In the genomic region with DNA sequence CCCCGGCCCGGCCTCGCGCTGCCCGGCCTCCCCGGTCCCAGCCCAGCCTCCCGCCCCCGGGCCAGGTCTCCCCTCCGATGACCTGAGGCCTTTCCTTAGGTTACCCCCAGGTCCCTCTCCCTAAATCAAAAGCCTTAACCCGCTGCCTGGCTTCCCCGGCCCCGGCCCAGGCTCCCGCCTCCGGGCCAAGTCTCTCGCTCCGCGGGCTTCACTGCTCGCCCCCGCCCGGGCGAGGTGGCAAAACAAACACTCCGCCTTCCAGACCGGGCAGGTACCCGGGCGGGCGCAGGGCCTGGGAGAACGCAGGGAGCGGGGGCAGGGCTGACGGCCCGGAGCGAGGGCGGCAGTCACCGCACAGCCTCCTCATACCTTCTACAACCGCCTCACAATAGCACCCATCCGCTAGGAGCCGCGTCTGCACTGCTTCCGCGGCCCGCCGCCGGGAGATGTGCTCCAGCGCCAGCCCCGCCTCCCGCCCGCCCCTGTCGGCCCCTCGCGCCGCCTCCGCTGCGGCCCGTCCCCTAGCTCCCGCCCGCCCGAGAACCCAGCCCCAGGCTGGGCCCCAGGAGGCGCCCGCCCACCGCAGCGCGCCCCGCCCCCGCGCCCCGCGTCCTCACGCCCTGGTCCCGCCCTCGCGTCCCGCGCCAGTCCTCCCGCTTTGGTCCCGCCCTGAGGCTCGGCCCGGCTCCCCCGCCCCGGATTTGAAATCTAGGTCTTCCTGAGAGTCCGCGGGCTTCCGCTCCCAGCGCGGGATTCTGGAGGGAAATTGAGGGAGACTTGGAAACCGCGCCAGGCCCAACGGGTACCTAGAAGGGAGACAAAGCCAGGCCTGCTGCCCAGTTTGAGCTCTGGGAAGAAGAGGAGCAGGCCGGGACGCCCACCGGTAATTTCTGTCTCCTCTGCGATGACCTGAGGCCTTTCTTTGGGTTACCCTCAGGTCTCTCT, we compare ENCODE assay signal across 1 cellular context.
TF ChIP-seq lines count a peak whose summit lies in the region.

A gene (minus strand): TSS at position 422 of the 945 bp plus-strand sequence. CDS start 10,994 bp downstream, outside the sequence.
A gene with protein sequence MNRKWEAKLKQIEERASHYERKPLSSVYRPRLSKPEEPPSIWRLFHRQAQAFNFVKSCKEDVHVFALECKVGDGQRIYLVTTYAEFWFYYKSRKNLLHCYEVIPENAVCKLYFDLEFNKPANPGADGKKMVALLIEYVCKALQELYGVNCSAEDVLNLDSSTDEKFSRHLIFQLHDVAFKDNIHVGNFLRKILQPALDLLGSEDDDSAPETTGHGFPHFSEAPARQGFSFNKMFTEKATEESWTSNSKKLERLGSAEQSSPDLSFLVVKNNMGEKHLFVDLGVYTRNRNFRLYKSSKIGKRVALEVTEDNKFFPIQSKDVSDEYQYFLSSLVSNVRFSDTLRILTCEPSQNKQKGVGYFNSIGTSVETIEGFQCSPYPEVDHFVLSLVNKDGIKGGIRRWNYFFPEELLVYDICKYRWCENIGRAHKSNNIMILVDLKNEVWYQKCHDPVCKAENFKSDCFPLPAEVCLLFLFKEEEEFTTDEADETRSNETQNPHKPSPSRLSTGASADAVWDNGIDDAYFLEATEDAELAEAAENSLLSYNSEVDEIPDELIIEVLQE (plus strand): TSS at position 713 of the 945 bp plus-strand sequence. CDS start 7,403 bp downstream, outside the sequence.

TF ChIP-seq in HepG2, 621 proteins besides CTCF, POLR2A, EP300 and RAD21 (continued from another document and continues in another):
- TF ChIP-seq IKZF4 (CRISPR knock-in tag; IDR thresholded peaks at IDR 0.05; ENCODE audit: borderline replicate concordance, low read depth, not compliant biosample characterization) (no peak), HOXA3 (CRISPR knock-in tag; IDR thresholded peaks at IDR 0.05) (no peak; the same call in 1 of the 2 replicates), ARNTL (CRISPR knock-in tag; IDR thresholded peaks at IDR 0.05) (no peak; the same call in 1 of the 2 replicates), JUN (CRISPR knock-in tag; IDR thresholded peaks at IDR 0.05) (no peak), KMT2B (CRISPR knock-in tag; IDR thresholded peaks at IDR 0.05) (peak; percentile 18; the same call in 1 of the 2 replicates), GLI4 (CRISPR knock-in tag; IDR thresholded peaks at IDR 0.05; ENCODE audit: borderline replicate concordance) (no peak), FIP1L1 (IDR thresholded peaks at IDR 0.05; ENCODE audit: borderline replicate concordance, insufficient read depth, low read depth, low read length) (no peak), REXO4 (CRISPR knock-in tag; IDR thresholded peaks at IDR 0.05; ENCODE audit: borderline replicate concordance) (no peak), HOXA7 (CRISPR knock-in tag; IDR thresholded peaks at IDR 0.05) (no peak), SP140L (CRISPR knock-in tag; IDR thresholded peaks at IDR 0.05; ENCODE audit: borderline replicate concordance) (no peak), ZFP41 (CRISPR knock-in tag; IDR thresholded peaks at IDR 0.05; ENCODE audit: borderline replicate concordance) (no peak), ZNF251 (CRISPR knock-in tag; IDR thresholded peaks at IDR 0.05) (no peak), NR3C1 (CRISPR knock-in tag; IDR thresholded peaks at IDR 0.05) (no peak), ZBTB7A (CRISPR knock-in tag; IDR thresholded peaks at IDR 0.05) (no peak), SOX5 (CRISPR knock-in tag; IDR thresholded peaks at IDR 0.05; ENCODE audit: borderline replicate concordance) (no peak), NFIC (IDR thresholded peaks at IDR 0.05; ENCODE audit: low read length) (no peak), TRIM24 (CRISPR knock-in tag; IDR thresholded peaks at IDR 0.05) (no peak), TSC22D2 (CRISPR knock-in tag; IDR thresholded peaks at IDR 0.05; ENCODE audit: borderline replicate concordance) (no peak), SIN3A (IDR thresholded peaks at IDR 0.05; ENCODE audit: borderline replicate concordance, low read depth, low read length) (peak; percentile 77; the same call in 1 of the 2 replicates), SIX4 (CRISPR knock-in tag; IDR thresholded peaks at IDR 0.05) (no peak), ZNF547 (CRISPR knock-in tag; IDR thresholded peaks at IDR 0.05) (no peak)
- TF ChIP-seq, protein P1, sequence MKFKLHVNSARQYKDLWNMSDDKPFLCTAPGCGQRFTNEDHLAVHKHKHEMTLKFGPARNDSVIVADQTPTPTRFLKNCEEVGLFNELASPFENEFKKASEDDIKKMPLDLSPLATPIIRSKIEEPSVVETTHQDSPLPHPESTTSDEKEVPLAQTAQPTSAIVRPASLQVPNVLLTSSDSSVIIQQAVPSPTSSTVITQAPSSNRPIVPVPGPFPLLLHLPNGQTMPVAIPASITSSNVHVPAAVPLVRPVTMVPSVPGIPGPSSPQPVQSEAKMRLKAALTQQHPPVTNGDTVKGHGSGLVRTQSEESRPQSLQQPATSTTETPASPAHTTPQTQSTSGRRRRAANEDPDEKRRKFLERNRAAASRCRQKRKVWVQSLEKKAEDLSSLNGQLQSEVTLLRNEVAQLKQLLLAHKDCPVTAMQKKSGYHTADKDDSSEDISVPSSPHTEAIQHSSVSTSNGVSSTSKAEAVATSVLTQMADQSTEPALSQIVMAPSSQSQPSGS (CRISPR knock-in tag; IDR thresholded peaks at IDR 0.05) = no peak; the same call in 1 of the 2 replicates
- TF ChIP-seq, protein P2, sequence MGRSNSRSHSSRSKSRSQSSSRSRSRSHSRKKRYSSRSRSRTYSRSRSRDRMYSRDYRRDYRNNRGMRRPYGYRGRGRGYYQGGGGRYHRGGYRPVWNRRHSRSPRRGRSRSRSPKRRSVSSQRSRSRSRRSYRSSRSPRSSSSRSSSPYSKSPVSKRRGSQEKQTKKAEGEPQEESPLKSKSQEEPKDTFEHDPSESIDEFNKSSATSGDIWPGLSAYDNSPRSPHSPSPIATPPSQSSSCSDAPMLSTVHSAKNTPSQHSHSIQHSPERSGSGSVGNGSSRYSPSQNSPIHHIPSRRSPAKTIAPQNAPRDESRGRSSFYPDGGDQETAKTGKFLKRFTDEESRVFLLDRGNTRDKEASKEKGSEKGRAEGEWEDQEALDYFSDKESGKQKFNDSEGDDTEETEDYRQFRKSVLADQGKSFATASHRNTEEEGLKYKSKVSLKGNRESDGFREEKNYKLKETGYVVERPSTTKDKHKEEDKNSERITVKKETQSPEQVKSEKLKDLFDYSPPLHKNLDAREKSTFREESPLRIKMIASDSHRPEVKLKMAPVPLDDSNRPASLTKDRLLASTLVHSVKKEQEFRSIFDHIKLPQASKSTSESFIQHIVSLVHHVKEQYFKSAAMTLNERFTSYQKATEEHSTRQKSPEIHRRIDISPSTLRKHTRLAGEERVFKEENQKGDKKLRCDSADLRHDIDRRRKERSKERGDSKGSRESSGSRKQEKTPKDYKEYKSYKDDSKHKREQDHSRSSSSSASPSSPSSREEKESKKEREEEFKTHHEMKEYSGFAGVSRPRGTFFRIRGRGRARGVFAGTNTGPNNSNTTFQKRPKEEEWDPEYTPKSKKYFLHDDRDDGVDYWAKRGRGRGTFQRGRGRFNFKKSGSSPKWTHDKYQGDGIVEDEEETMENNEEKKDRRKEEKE (IDR thresholded peaks at IDR 0.05) = no peak
- TF ChIP-seq, protein P3, sequence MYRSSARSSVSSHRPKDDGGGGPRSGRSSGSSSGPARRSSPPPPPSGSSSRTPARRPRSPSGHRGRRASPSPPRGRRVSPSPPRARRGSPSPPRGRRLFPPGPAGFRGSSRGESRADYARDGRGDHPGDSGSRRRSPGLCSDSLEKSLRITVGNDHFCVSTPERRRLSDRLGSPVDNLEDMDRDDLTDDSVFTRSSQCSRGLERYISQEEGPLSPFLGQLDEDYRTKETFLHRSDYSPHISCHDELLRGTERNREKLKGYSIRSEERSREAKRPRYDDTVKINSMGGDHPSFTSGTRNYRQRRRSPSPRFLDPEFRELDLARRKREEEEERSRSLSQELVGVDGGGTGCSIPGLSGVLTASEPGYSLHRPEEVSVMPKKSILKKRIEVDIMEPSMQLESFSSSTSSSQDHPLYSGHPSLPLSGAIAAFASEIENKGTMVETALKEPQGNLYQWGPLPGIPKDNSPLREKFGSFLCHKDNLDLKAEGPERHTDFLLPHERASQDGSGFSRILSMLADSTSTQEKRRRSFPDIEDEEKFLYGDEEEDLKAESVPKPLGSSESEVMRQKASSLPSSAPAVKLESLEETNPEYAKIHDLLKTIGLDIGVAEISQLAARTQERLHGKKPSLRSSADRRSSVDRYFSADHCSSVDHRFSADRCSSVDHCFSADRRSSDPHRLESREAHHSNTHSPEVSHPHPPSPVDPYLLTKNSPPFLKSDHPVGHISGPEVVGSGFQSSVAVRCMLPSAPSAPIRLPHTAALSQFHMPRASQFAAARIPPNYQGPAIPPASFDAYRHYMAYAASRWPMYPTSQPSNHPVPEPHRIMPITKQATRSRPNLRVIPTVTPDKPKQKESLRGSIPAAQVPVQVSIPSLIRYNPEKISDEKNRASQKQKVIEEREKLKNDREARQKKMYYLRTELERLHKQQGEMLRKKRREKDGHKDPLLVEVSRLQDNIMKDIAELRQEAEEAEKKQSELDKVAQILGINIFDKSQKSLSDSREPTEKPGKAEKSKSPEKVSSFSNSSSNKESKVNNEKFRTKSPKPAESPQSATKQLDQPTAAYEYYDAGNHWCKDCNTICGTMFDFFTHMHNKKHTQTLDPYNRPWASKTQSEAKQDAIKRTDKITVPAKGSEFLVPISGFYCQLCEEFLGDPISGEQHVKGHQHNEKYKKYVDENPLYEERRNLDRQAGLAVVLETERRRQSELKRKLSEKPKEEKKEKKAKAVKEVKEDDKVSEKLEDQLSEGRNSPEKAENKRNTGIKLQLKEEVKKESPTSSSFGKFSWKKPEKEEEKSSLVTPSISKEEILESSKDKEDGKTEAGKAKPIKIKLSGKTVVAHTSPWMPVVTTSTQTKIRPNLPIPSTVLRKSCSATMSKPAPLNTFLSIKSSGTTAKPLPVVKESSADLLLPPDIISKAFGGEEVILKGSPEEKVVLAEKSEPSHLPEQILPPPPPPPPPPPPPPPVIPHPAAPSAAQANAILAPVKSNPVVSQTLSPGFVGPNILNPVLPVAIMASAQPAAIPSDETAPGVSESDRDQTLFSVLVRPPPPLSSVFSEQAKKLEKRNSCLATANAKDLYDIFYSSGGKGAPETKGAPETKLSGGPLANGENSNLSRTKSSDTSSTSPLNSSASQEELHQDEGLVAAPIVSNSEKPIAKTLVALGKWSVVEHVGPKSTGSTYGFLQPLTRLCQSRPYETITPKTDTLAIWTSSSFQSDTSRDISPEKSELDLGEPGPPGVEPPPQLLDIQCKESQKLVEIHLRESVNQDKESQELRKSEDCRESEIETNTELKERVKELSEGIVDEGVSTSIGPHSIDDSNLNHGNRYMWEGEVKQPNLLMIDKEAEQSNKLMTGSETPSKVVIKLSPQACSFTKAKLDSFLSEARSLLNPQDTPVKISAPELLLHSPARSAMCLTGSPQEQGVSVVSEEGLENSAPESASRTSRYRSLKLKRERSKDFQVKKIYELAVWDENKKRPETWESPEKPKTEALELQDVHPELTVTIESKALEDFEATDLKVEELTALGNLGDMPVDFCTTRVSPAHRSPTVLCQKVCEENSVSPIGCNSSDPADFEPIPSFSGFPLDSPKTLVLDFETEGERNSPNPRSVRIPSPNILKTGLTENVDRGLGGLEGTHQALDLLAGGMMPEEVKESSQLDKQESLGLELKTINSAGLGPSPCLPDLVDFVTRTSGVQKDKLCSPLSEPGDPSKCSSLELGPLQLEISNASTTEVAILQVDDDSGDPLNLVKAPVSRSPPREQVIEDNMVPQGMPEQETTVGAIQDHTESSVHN (CRISPR knock-in tag; IDR thresholded peaks at IDR 0.05) = no peak
- TF ChIP-seq, protein P4, sequence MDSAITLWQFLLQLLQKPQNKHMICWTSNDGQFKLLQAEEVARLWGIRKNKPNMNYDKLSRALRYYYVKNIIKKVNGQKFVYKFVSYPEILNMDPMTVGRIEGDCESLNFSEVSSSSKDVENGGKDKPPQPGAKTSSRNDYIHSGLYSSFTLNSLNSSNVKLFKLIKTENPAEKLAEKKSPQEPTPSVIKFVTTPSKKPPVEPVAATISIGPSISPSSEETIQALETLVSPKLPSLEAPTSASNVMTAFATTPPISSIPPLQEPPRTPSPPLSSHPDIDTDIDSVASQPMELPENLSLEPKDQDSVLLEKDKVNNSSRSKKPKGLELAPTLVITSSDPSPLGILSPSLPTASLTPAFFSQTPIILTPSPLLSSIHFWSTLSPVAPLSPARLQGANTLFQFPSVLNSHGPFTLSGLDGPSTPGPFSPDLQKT (CRISPR knock-in tag; IDR thresholded peaks at IDR 0.05; ENCODE audit: borderline replicate concordance) = no peak
- TF ChIP-seq, protein P5, sequence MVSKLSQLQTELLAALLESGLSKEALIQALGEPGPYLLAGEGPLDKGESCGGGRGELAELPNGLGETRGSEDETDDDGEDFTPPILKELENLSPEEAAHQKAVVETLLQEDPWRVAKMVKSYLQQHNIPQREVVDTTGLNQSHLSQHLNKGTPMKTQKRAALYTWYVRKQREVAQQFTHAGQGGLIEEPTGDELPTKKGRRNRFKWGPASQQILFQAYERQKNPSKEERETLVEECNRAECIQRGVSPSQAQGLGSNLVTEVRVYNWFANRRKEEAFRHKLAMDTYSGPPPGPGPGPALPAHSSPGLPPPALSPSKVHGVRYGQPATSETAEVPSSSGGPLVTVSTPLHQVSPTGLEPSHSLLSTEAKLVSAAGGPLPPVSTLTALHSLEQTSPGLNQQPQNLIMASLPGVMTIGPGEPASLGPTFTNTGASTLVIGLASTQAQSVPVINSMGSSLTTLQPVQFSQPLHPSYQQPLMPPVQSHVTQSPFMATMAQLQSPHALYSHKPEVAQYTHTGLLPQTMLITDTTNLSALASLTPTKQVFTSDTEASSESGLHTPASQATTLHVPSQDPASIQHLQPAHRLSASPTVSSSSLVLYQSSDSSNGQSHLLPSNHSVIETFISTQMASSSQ (IDR thresholded peaks at IDR 0.05; ENCODE audit: low read depth) = no peak
- TF ChIP-seq, protein P5 (CRISPR knock-in tag; IDR thresholded peaks at IDR 0.05; ENCODE audit: borderline replicate concordance) = no peak; the same call in 1 of the 2 replicates
- TF ChIP-seq, protein P6, sequence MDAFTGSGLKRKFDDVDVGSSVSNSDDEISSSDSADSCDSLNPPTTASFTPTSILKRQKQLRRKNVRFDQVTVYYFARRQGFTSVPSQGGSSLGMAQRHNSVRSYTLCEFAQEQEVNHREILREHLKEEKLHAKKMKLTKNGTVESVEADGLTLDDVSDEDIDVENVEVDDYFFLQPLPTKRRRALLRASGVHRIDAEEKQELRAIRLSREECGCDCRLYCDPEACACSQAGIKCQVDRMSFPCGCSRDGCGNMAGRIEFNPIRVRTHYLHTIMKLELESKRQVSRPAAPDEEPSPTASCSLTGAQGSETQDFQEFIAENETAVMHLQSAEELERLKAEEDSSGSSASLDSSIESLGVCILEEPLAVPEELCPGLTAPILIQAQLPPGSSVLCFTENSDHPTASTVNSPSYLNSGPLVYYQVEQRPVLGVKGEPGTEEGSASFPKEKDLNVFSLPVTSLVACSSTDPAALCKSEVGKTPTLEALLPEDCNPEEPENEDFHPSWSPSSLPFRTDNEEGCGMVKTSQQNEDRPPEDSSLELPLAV (CRISPR knock-in tag; conservative IDR thresholded peaks at IDR 0.05; ENCODE audit: low read depth) = no peak
